In genomic region chr16:26554030-26554429, GRCh38 we compare ENCODE assay signal across 20 cellular contexts.
DNase-seq lines count a peak whose midpoint lies in the region; ATAC-seq, FAIRE-seq and TF ChIP-seq lines count a peak whose summit lies in the region.
"Had no signal": no experiment of that assay in that cellular context is flagged by ENCODE, and none has a peak within 500 bp of the region (broad histone marks: within the 10 kb centered on the region; RNA-seq: fewer than 3 reads in every experiment).

No MANE protein-coding gene starts in this region.

- H3K9me3 ChIP-seq in HepG2 (ENCODE audit: low read length) (no peaks in the 10 kb centered on the region), right lobe of liver (no peaks in the 10 kb centered on the region), mesenchymal stem cell (ENCODE audit: control insufficient read depth, low read length) (no peaks in the 10 kb centered on the region)
- H3K9me3 ChIP-seq: A549; BLaER1 treated with 17β-estradiol and CSF1 and Interleukin-3, amounts not matched to agents 10 nM and 100 nM; Caco-2 had no signal

- no TSS peak for BruUV-seq in HepG2 (replicated peaks; lab: Mats Ljungman, UMichigan)

- H3K4me2 ChIP-seq in HepG2 (ENCODE audit: low read depth, low read length) (no peak overlapping the region), mesenchymal stem cell (ENCODE audit: low read length, poor library complexity, severe bottlenecking) (peak overlapping the region; percentile 30)
- H3K4me2 ChIP-seq: A549; BLaER1 treated with 17β-estradiol and CSF1 and Interleukin-3, amounts not matched to agents 10 nM and 100 nM had no signal

- no peak overlapping the region for H3K18ac ChIP-seq in mesenchymal stem cell (ENCODE audit: low read depth in 1 of 2, low read length in 2 of 2)

- in situ Hi-C loops in HepG2 (cut with HindIII; ENCODE audit: extremely low pct_ligation_motif_present, low pct_unique_long_range_greater_than_20kb), result loop anchor here (25.0 kb wide), 1 partner anchor 717 kb away; no protein-coding TSS in a partner anchor

- TF ChIP-seq EP300 in HepG2 (IDR thresholded peaks at IDR 0.05; ENCODE audit: low read depth in 2 of 2, low read length in 2 of 2) (no peak), HepG2 (CRISPR knock-in tag; IDR thresholded peaks at IDR 0.05; ENCODE audit: borderline replicate concordance) (no peak)

- H2AFZ ChIP-seq in HepG2 (ENCODE audit: low read length) (no peak overlapping the region), mesenchymal stem cell (ENCODE audit: low read depth, low read length) (no peak overlapping the region)

- TF ChIP-seq POLR2A in HepG2 (IDR thresholded peaks at IDR 0.05; ENCODE audit: insufficient read depth in 1 of 2, low read depth in 2 of 2, low read length in 2 of 2) (no peak), right lobe of liver (IDR thresholded peaks at IDR 0.05) (no peak)

- no peaks in the 10 kb centered on the region for H3K27me3 ChIP-seq in HepG2 (ENCODE audit: control insufficient read depth in 1 of 2, insufficient read depth in 2 of 2, low read length in 2 of 2)
- H3K27me3 ChIP-seq in right lobe of liver, result no peaks in the 10 kb centered on the region
- peaks cover 0 to 3% of the 10 kb centered on the region in 2 experiments for H3K27me3 ChIP-seq in mesenchymal stem cell (ENCODE audit: control insufficient read depth in 1 of 2, insufficient read depth in 1 of 2, low read length in 2 of 2)
- H3K27me3 ChIP-seq: BLaER1 treated with 17β-estradiol and CSF1 and Interleukin-3, amounts not matched to agents 10 nM and 100 nM had no signal

- no peak overlapping the region for H2BK12ac ChIP-seq in mesenchymal stem cell (ENCODE audit: low read length in 2 of 2)

- H3K36me3 ChIP-seq in HepG2 (replicated peaks in 1 of 2; ENCODE audit: control insufficient read depth in 1 of 2, insufficient read depth in 2 of 2, low read length in 2 of 2), result no peaks in the 10 kb centered on the region
- H3K36me3 ChIP-seq in right lobe of liver, result no peaks in the 10 kb centered on the region
- no peaks in the 10 kb centered on the region for H3K36me3 ChIP-seq in mesenchymal stem cell (ENCODE audit: control insufficient read depth in 1 of 2, insufficient read depth in 2 of 2, low read depth in 1 of 2, low read length in 2 of 2)
- H3K36me3 ChIP-seq: BLaER1 treated with 17β-estradiol and CSF1 and Interleukin-3, amounts not matched to agents 10 nM and 100 nM had no signal

- CTCF ChIA-PET in HepG2 (lab: Yijun Ruan, JAX; ENCODE audit: low intra/inter-chr PET ratio, low total read pairs), result no interaction called here

- H3K9ac ChIP-seq in HepG2 (ENCODE audit: insufficient read depth, low read depth, low read length), result no peak overlapping the region
- H3K9ac ChIP-seq in mesenchymal stem cell (ENCODE audit: low read length), result no peak overlapping the region
- H3K9ac ChIP-seq: BLaER1 treated with 17β-estradiol and CSF1 and Interleukin-3, amounts not matched to agents 10 nM and 100 nM had no signal

- no peak overlapping the region for H3K4ac ChIP-seq in mesenchymal stem cell (ENCODE audit: low read depth in 1 of 2, low read length in 2 of 2)

- H2AK5ac ChIP-seq in mesenchymal stem cell (ENCODE audit: low read length, severe bottlenecking), result no peak overlapping the region

- FAIRE-seq in HepG2 (lab: Jason Lieb, UNC), result no peak
- FAIRE-seq: A549, D721Med, G401.6, GM12891, GM19239 had no signal

- POLR2A ChIA-PET in HepG2 (lab: Yijun Ruan, JAX), result no interaction called here

- H4K8ac ChIP-seq in mesenchymal stem cell (ENCODE audit: low read length), result no peak overlapping the region

- H3K14ac ChIP-seq in mesenchymal stem cell (ENCODE audit: low read length in 2 of 2), result no peak overlapping the region

- no peaks in the 10 kb centered on the region for H3K79me1 ChIP-seq in mesenchymal stem cell (replicated peaks; ENCODE audit: low read length, poor library complexity, severe bottlenecking)

- TF ChIP-seq CTCF in HepG2 (CRISPR knock-in tag; IDR thresholded peaks at IDR 0.05), result no peak
- no peak for TF ChIP-seq CTCF in right lobe of liver (IDR thresholded peaks at IDR 0.05)

- H3K4me1 ChIP-seq in HepG2 (ENCODE audit: insufficient read depth, low read length), result no peaks in the 10 kb centered on the region
- H3K4me1 ChIP-seq in right lobe of liver, result no peaks in the 10 kb centered on the region
- H3K4me1 ChIP-seq in mesenchymal stem cell (ENCODE audit: control insufficient read depth, insufficient read depth, low read depth, low read length), result no peaks in the 10 kb centered on the region
- H3K4me1 ChIP-seq: A549, Caco-2 had no signal

- no peak for TF ChIP-seq RAD21 in HepG2 (CRISPR knock-in tag; IDR thresholded peaks at IDR 0.05)

- no peak overlapping the region for H4K91ac ChIP-seq in mesenchymal stem cell (ENCODE audit: low read length)

- no peak overlapping the region for H2BK120ac ChIP-seq in mesenchymal stem cell (ENCODE audit: low read depth, low read length)

- intact Hi-C loops in HepG2 (cut with micrococcal nuclease; ENCODE audit: unreplicated experiment) (no loop called here), right lobe of liver (cut with DNase I) (no loop called here)

- H2BK15ac ChIP-seq in mesenchymal stem cell (ENCODE audit: low read depth, poor library complexity, severe bottlenecking), result no peak overlapping the region

- no peak overlapping the region for H3K23ac ChIP-seq in mesenchymal stem cell (ENCODE audit: low read length in 2 of 2)

- WGBS in HepG2 (ENCODE audit: low lambda C conversion rate), result under 1% methylated on average over 3 of the region's 3 CpGs
- WGBS in right lobe of liver (ENCODE audit: insufficient coverage, low coverage, low lambda C conversion rate, missing lambda C conversion rate), result 65% methylated on average over 3 of the region's 3 CpGs
- WGBS in mesenchymal stem cell, result 83% methylated on average over 2 of the region's 3 CpGs

- H3K79me2 ChIP-seq in HepG2 (ENCODE audit: insufficient read depth, low read length), result no peaks in the 10 kb centered on the region

- H3K27ac ChIP-seq in HepG2 (ENCODE audit: extremely low read length, insufficient read depth, low read length), result no peak overlapping the region
- no peak overlapping the region for H3K27ac ChIP-seq in right lobe of liver
- H3K27ac ChIP-seq in mesenchymal stem cell (ENCODE audit: low read length, poor library complexity, severe bottlenecking), result no peak overlapping the region
- H3K27ac ChIP-seq: 22Rv1; A549; BLaER1 treated with 17β-estradiol and CSF1 and Interleukin-3, amounts not matched to agents 10 nM and 100 nM; C4-2B had no signal

- H2BK5ac ChIP-seq in mesenchymal stem cell (ENCODE audit: low read depth, low read length, poor library complexity, severe bottlenecking), result no peak overlapping the region

- ATAC-seq in HepG2 (no peak), right lobe of liver (no peak), HG03139 (IDR thresholded peaks at IDR 0.05; ENCODE audit: unreplicated experiment) (no peak)
- ATAC-seq: A549; CD8-positive, alpha-beta T cell had no signal

- H3K4me3 ChIP-seq in HepG2 (replicated peaks in 1 of 3; ENCODE audit: insufficient read depth in 1 of 3, low read depth in 2 of 3, low read length in 3 of 3) (no peak overlapping the region), right lobe of liver (no peak overlapping the region), mesenchymal stem cell (ENCODE audit: insufficient read depth in 1 of 2, low read depth in 1 of 2, low read length in 2 of 2) (no peak overlapping the region)
- H3K4me3 ChIP-seq: A549; BLaER1 treated with 17β-estradiol and CSF1 and Interleukin-3, amounts not matched to agents 10 nM and 100 nM had no signal

- no peaks in the 10 kb centered on the region for H4K20me1 ChIP-seq in HepG2 (ENCODE audit: insufficient read depth, low read length)
- H4K20me1 ChIP-seq: BLaER1 treated with 17β-estradiol and CSF1 and Interleukin-3, amounts not matched to agents 10 nM and 100 nM had no signal

- no peak for DNase-seq in HepG2 (ENCODE audit: low spot score)
- DNase-seq in right lobe of liver, result no peak
- no peak for DNase-seq in mesenchymal stem cell
- DNase-seq in stimulated activated CD4-positive, alpha-beta T cell treated with anti-CD3 and anti-CD28 coated beads, Interleukin-4, amount 100 ng/mL, for 1 hour, result no peak
- DNase-seq: AML-193; Caco-2; Calu3; CD4-positive, alpha-beta T cell; CD8-positive, alpha-beta T cell; DMS79 treated with DMSO at 0.1 percent for 48 hours; GF-D8 had no signal

TF ChIP-seq in HepG2, 621 proteins besides CTCF, POLR2A, EP300 and RAD21 (continues in another document):
- TF ChIP-seq GLMP (CRISPR knock-in tag; IDR thresholded peaks at IDR 0.05; ENCODE audit: borderline replicate concordance) (no peak), CEBPB (IDR thresholded peaks at IDR 0.05; ENCODE audit: borderline replicate concordance, low read depth, low read length) (peak; percentile 79), ZNF275 (CRISPR knock-in tag; IDR thresholded peaks at IDR 0.05; ENCODE audit: borderline replicate concordance) (no peak), ZNF761 (CRISPR knock-in tag; conservative IDR thresholded peaks at IDR 0.05) (no peak), ZNF513 (CRISPR knock-in tag; conservative IDR thresholded peaks at IDR 0.05) (no peak)
